Comparison of ENCODE assay signal across 8 cellular contexts in genomic region chr4:26319467-26320158, GRCh38. TPM values are rescaled to one million over a fixed set of nuclear protein-coding genes. Genes with fewer than 3 reads are reported as not detected.
A peak's percentile ranks its signal among the peaks of the same experiment; 100 is the strongest.
DNase-seq lines count a peak whose midpoint lies in the region; ATAC-seq and TF ChIP-seq lines count a peak whose summit lies in the region.

No MANE protein-coding gene starts in this region.

- POLR2A ChIA-PET in naive thymus-derived CD4-positive, alpha-beta T cell (lab: Charles Lee) = interaction anchor here (0.5 to 2.3 kb wide), 12 partner anchors 11 to 567 kb away, joined by 3 to 9 read pairs (median 5); partner anchors contain the start of genes STIM2 and TBC1D19

- H3K27ac ChIP-seq in GM23338 (ENCODE audit: low read depth) (peak overlapping the region; percentile 100), fibroblast of lung (ENCODE audit: insufficient read depth, low read length) (peak overlapping the region; percentile 93)
- peak overlapping the region; percentile 84 for H3K27ac ChIP-seq in naive thymus-derived CD4-positive, alpha-beta T cell (ENCODE audit: low read depth, low read length)

- peaks cover 18% of the 10 kb centered on the region for H4K20me1 ChIP-seq in GM23338 (replicated peaks; ENCODE audit: insufficient read depth)
- no peaks in the 10 kb centered on the region for H4K20me1 ChIP-seq in fibroblast of lung (ENCODE audit: control insufficient read depth, extremely low read depth, insufficient read depth, low read length)

- intact Hi-C loops in naive thymus-derived CD4-positive, alpha-beta T cell (cut with micrococcal nuclease) = loop anchor here (1.0 to 5.0 kb wide), 17 partner anchors 62 to 1159 kb away; partner anchors contain the start of genes SEPSECS (in 2 of the 2), SMIM20 (in 2 of the 2), ZCCHC4 (in 2 of the 2) and ANAPC4 (in 1 of the 2)

- H2AFZ ChIP-seq in GM23338 = 0 out of 2 replicates have a peak overlapping the region, but pooled peaks have one; percentile 9
- H2AFZ ChIP-seq in fibroblast of lung (ENCODE audit: low read length) = peak overlapping the region; percentile 56

- ATAC-seq in GM23338 = peak; percentile 74
- peak; percentile 73 for ATAC-seq in activated T-helper 17 cell treated with anti-CD3 and anti-CD28 coated beads, Interleukin-2, amount 50 U/mL, for 72 hours (replicated peaks)
- ATAC-seq in naive thymus-derived CD4-positive, alpha-beta T cell = peak; percentile 77
- ATAC-seq in stimulated activated memory B cell treated with anti-CD40 and anti-IgM and Interleukin-4, amounts not matched to agents 10 μg/mL and 1 μg/mL and 100 μg/mL, for 72 hours = peak; percentile 89

- no peaks in the 10 kb centered on the region for H3K9me3 ChIP-seq in fibroblast of lung (ENCODE audit: control insufficient read depth, insufficient read depth, low read depth, low read length)
- H3K9me3 ChIP-seq in naive thymus-derived CD4-positive, alpha-beta T cell (ENCODE audit: control insufficient read depth in 2 of 3, low read length in 3 of 3) = no peaks in the 10 kb centered on the region

- TF ChIP-seq CTCF in GM23338 (conservative IDR thresholded peaks at IDR 0.05; ENCODE audit: low read depth in 2 of 2) = peak in 1 of 2 experiments; percentile 39; a peak in 1 of 4 replicates
- peak in 1 of 2 donors; percentile 7 for TF ChIP-seq CTCF in fibroblast of lung (conservative IDR thresholded peaks at IDR 0.05 in 1 of 2, IDR thresholded peaks at IDR 0.05 in 1 of 2; ENCODE audit: low read depth in 1 of 2, low read length in 2 of 2)

- CTCF ChIA-PET in naive thymus-derived CD4-positive, alpha-beta T cell (lab: Charles Lee) = interaction anchor here (0.6 to 1.5 kb wide), 4 partner anchors 9 to 251 kb away, joined by 3 to 6 read pairs (median 4); no protein-coding TSS in a partner anchor

- H3K27ac Mint-ChIP-seq in GM23338 = peak overlapping the region; percentile 97
- peak overlapping the region; percentile 98 for H3K27ac Mint-ChIP-seq in activated T-helper 17 cell treated with anti-CD3 and anti-CD28 coated beads, Interleukin-2, amount 50 U/mL, for 72 hours
- H3K27ac Mint-ChIP-seq in naive thymus-derived CD4-positive, alpha-beta T cell = peak overlapping the region; percentile 92 to 100 (median 96)
- H3K27ac Mint-ChIP-seq in stimulated activated memory B cell treated with anti-CD40 and anti-IgM and Interleukin-4, amounts not matched to agents 10 μg/mL and 1 μg/mL and 100 μg/mL, for 72 hours = peak overlapping the region; percentile 97

- H3F3A ChIP-seq in GM23338 (replicated peaks; ENCODE audit: low read depth) = peaks cover 20% of the 10 kb centered on the region

- H3K4me3 Mint-ChIP-seq in GM23338 = peak overlapping the region; percentile 90
- peak overlapping the region; percentile 90 for H3K4me3 Mint-ChIP-seq in activated T-helper 17 cell treated with anti-CD3 and anti-CD28 coated beads, Interleukin-2, amount 50 U/mL, for 72 hours
- peak overlapping the region; percentile 89 to 100 (median 96) for H3K4me3 Mint-ChIP-seq in naive thymus-derived CD4-positive, alpha-beta T cell
- peak overlapping the region; percentile 95 for H3K4me3 Mint-ChIP-seq in stimulated activated memory B cell treated with anti-CD40 and anti-IgM and Interleukin-4, amounts not matched to agents 10 μg/mL and 1 μg/mL and 100 μg/mL, for 72 hours

- peaks cover 40% of the 10 kb centered on the region for H3K79me2 ChIP-seq in GM23338 (replicated peaks; ENCODE audit: insufficient read depth)
- peaks cover 42% of the 10 kb centered on the region for H3K79me2 ChIP-seq in fibroblast of lung (ENCODE audit: control insufficient read depth, insufficient read depth, low read length)

- peak overlapping the region; percentile 88 for H3K9ac ChIP-seq in fibroblast of lung (ENCODE audit: insufficient read depth, low read length)

- H3K4me1 Mint-ChIP-seq in GM23338 = peaks cover 21% of the 10 kb centered on the region
- H3K4me1 Mint-ChIP-seq in activated T-helper 17 cell treated with anti-CD3 and anti-CD28 coated beads, Interleukin-2, amount 50 U/mL, for 72 hours = peaks cover 17% of the 10 kb centered on the region
- H3K4me1 Mint-ChIP-seq in naive thymus-derived CD4-positive, alpha-beta T cell = peaks cover 34 to 43% (median 37%) of the 10 kb centered on the region in 7 donors
- peaks cover 38% of the 10 kb centered on the region for H3K4me1 Mint-ChIP-seq in stimulated activated memory B cell treated with anti-CD40 and anti-IgM and Interleukin-4, amounts not matched to agents 10 μg/mL and 1 μg/mL and 100 μg/mL, for 72 hours

- peak; percentile 100 for DNase-seq in EL
- DNase-seq in GM23338 (ENCODE audit: low spot score) = peak; percentile 99
- peak; percentile 97 to 98 for DNase-seq in Kasumi-1 (lab: John Stamatoyannopoulos, UW)
- peak; percentile 99 for DNase-seq in RKO (ENCODE audit: low spot score)
- DNase-seq in fibroblast of lung (ENCODE audit: low read depth in 2 of 2) = peak; percentile 99 to 100
- DNase-seq in naive thymus-derived CD4-positive, alpha-beta T cell = peak; percentile 88 to 96 (median 94)

- H3K27me3 Mint-ChIP-seq in GM23338 (ENCODE audit: insufficient read depth, low read depth, poor library complexity) = peaks cover 12% of the 10 kb centered on the region
- no peaks in the 10 kb centered on the region for H3K27me3 Mint-ChIP-seq in activated T-helper 17 cell treated with anti-CD3 and anti-CD28 coated beads, Interleukin-2, amount 50 U/mL, for 72 hours
- no peaks in the 10 kb centered on the region for H3K27me3 Mint-ChIP-seq in naive thymus-derived CD4-positive, alpha-beta T cell
- no peaks in the 10 kb centered on the region for H3K27me3 Mint-ChIP-seq in stimulated activated memory B cell treated with anti-CD40 and anti-IgM and Interleukin-4, amounts not matched to agents 10 μg/mL and 1 μg/mL and 100 μg/mL, for 72 hours

- peaks cover 23% of the 10 kb centered on the region for H3K9me3 Mint-ChIP-seq in GM23338
- H3K9me3 Mint-ChIP-seq in activated T-helper 17 cell treated with anti-CD3 and anti-CD28 coated beads, Interleukin-2, amount 50 U/mL, for 72 hours = peaks cover 10% of the 10 kb centered on the region
- H3K9me3 Mint-ChIP-seq in naive thymus-derived CD4-positive, alpha-beta T cell = peaks cover 4 to 21% (median 13%) of the 10 kb centered on the region in 11 donors
- peaks cover 15% of the 10 kb centered on the region for H3K9me3 Mint-ChIP-seq in stimulated activated memory B cell treated with anti-CD40 and anti-IgM and Interleukin-4, amounts not matched to agents 10 μg/mL and 1 μg/mL and 100 μg/mL, for 72 hours

- H3K4me1 ChIP-seq in GM23338 (ENCODE audit: insufficient read depth) (peaks cover 27% of the 10 kb centered on the region), fibroblast of lung (ENCODE audit: control insufficient read depth, extremely low read depth, insufficient read depth, low read length) (peaks cover 2% of the 10 kb centered on the region)
- H3K4me1 ChIP-seq in naive thymus-derived CD4-positive, alpha-beta T cell (ENCODE audit: control insufficient read depth in 2 of 2, insufficient read depth in 2 of 2, low read length in 2 of 2) = peaks cover 10 to 14% of the 10 kb centered on the region in 2 donors

- H3K36me3 ChIP-seq in GM23338 (ENCODE audit: insufficient read depth) (no peaks in the 10 kb centered on the region), fibroblast of lung (ENCODE audit: control insufficient read depth, insufficient read depth, low read length) (no peaks in the 10 kb centered on the region)
- H3K36me3 ChIP-seq in naive thymus-derived CD4-positive, alpha-beta T cell (ENCODE audit: control insufficient read depth in 2 of 3, insufficient read depth in 3 of 3, low read length in 3 of 3) = peaks cover 0 to 6% (median 0%) of the 10 kb centered on the region in 3 experiments

- H3K4me3 ChIP-seq in GM23338 = peak overlapping the region; percentile 92
- H3K4me3 ChIP-seq in fibroblast of lung (replicated peaks in 1 of 4; ENCODE audit: control extremely low read depth in 1 of 4, insufficient read depth in 1 of 4, low read depth in 3 of 4, low read length in 4 of 4) = peak overlapping the region; percentile 80 to 96 (median 86)
- H3K4me3 ChIP-seq in naive thymus-derived CD4-positive, alpha-beta T cell (ENCODE audit: low read length) = peak overlapping the region; percentile 89

- peaks cover 23% of the 10 kb centered on the region for H3K36me3 Mint-ChIP-seq in GM23338 (ENCODE audit: low read depth)
- peaks cover 65% of the 10 kb centered on the region for H3K36me3 Mint-ChIP-seq in activated T-helper 17 cell treated with anti-CD3 and anti-CD28 coated beads, Interleukin-2, amount 50 U/mL, for 72 hours (ENCODE audit: low read depth)
- peaks cover 0 to 28% (median 1%) of the 10 kb centered on the region in 5 donors for H3K36me3 Mint-ChIP-seq in naive thymus-derived CD4-positive, alpha-beta T cell
- H3K36me3 Mint-ChIP-seq in stimulated activated memory B cell treated with anti-CD40 and anti-IgM and Interleukin-4, amounts not matched to agents 10 μg/mL and 1 μg/mL and 100 μg/mL, for 72 hours = peaks cover 4% of the 10 kb centered on the region

- H3K27me3 ChIP-seq in GM23338 (ENCODE audit: insufficient read depth) (no peaks in the 10 kb centered on the region), fibroblast of lung (ENCODE audit: control insufficient read depth, insufficient read depth, low read length) (no peaks in the 10 kb centered on the region)
- H3K27me3 ChIP-seq in naive thymus-derived CD4-positive, alpha-beta T cell (ENCODE audit: control insufficient read depth in 2 of 2, insufficient read depth in 2 of 2, low read length in 2 of 2) = no peaks in the 10 kb centered on the region

- H3K4me2 ChIP-seq in GM23338 = peak overlapping the region; percentile 94
- peak overlapping the region; percentile 97 for H3K4me2 ChIP-seq in fibroblast of lung (ENCODE audit: extremely low read depth, insufficient read depth, low read length)

- H3K9me2 ChIP-seq in GM23338 (ENCODE audit: insufficient read depth) = no peaks in the 10 kb centered on the region

RNA-seq across cellular contexts. Expression of gene RBPJ, which starts 1.2 kb away (rescaled TPM):
- total RNA-seq in GM23338 (2014; rRNA removed; shearing (Covaris generic)) = 205 and 212 TPM in 2 replicates
- polyA plus RNA-seq in GM23338 (2016; fragmentation: Nextera tagmentation; extraction: Ambion mirVana) (457 and 461 TPM in 2 replicates), fibroblast of lung (144 and 327 TPM in 2 replicates)
- total RNA-seq in activated T-helper 17 cell treated with anti-CD3 and anti-CD28 coated beads, Interleukin-2, amount 50 U/mL, for 72 hours = 100 to 1,000 TPM; 238 to 481 TPM
- 203 and 253 TPM in 2 replicates for total RNA-seq in fibroblast of lung
- 67.0 and 144 TPM in 2 replicates for polyA plus RNA-seq in fibroblast of lung (2012)
- polyA minus RNA-seq in fibroblast of lung (ENCODE audit: low replicate concordance) = 30.5 and 113 TPM in 2 replicates
- 100 to 1,000 TPM in 1 of 5 experiments, 10 to 100 TPM in 4; 48.1 to 144 (median 71.3) TPM for total RNA-seq in naive thymus-derived CD4-positive, alpha-beta T cell
- 10 to 100 TPM; 60.4 to 68.5 TPM for polyA plus RNA-seq in naive thymus-derived CD4-positive, alpha-beta T cell

Comparison
In these comparisons a context has a peak if more than half of its experiments do, and no peak if none do; other contexts are left out.
1. Peak in every context shown above with its lines: DNase-seq, ATAC-seq, H3K4me3 ChIP-seq and H3K27ac ChIP-seq.